In genomic region chr1:116167625-116168276, GRCh38 we compare ENCODE assay signal across 8 cellular contexts. TPM values are rescaled to one million over a fixed set of nuclear protein-coding genes. Genes with fewer than 3 reads are reported as not detected.
DNase-seq lines count a peak whose midpoint lies in the region; ATAC-seq and TF ChIP-seq lines count a peak whose summit lies in the region.

No MANE protein-coding gene starts in this region.

- H3K36me3 ChIP-seq in ES-I3 (ENCODE audit: insufficient read depth, low read length) (no peaks in the 10 kb centered on the region), OCI-LY3 (replicated peaks; ENCODE audit: low read depth, low read length) (no peaks in the 10 kb centered on the region), esophagus muscularis mucosa (no peaks in the 10 kb centered on the region), neuronal stem cell (replicated peaks in 1 of 2; ENCODE audit: control insufficient read depth in 2 of 2, insufficient read depth in 2 of 2, low read length in 2 of 2) (no peaks in the 10 kb centered on the region)

- no peaks in the 10 kb centered on the region for H3K79me2 ChIP-seq in OCI-LY3 (ENCODE audit: low read length)

- H3K4me2 ChIP-seq in OCI-LY3 (ENCODE audit: low read length) (peak overlapping the region; percentile 95), neuronal stem cell (ENCODE audit: insufficient read depth, low read length, poor library complexity, severe bottlenecking) (peak overlapping the region; percentile 93)

- no peak for TF ChIP-seq POLR2A in esophagus muscularis mucosa (IDR thresholded peaks at IDR 0.05; ENCODE audit: low read depth)

- ATAC-seq in GM18520 (IDR thresholded peaks at IDR 0.05; ENCODE audit: unreplicated experiment) = no peak
- ATAC-seq in GM18907 (IDR thresholded peaks at IDR 0.05; ENCODE audit: unreplicated experiment) = no peak

- DNase-seq in esophagus muscularis mucosa (ENCODE audit: extremely low spot score) (peak; percentile 85), neuronal stem cell (ENCODE audit: low spot score) (no peak), HPDE6-E6E7 (ENCODE audit: extremely low spot score) (no peak), NCI-H510A (lab: John Stamatoyannopoulos, UW) (no peak)

- no peaks in the 10 kb centered on the region for H4K20me1 ChIP-seq in OCI-LY3 (ENCODE audit: insufficient read depth, low read length)

- peak overlapping the region; percentile 99 for H3K18ac ChIP-seq in neuronal stem cell (ENCODE audit: low read length)

- no peak overlapping the region for H4K8ac ChIP-seq in neuronal stem cell (ENCODE audit: low read depth, low read length)

- H3K9ac ChIP-seq in ES-I3 (ENCODE audit: low read depth, low read length) (peak overlapping the region; percentile 81), OCI-LY3 (ENCODE audit: low read length) (peak overlapping the region; percentile 92), neuronal stem cell (ENCODE audit: low read depth, low read length, poor library complexity) (peak overlapping the region; percentile 75)

- H2AFZ ChIP-seq in OCI-LY3 (ENCODE audit: low read depth, low read length) (peak overlapping the region; percentile 98), neuronal stem cell (ENCODE audit: low read length) (peak overlapping the region; percentile 74)

- H3K27ac ChIP-seq in OCI-LY3 (ENCODE audit: low read length) = no peak overlapping the region
- peak overlapping the region; percentile 68 to 73 (median 72) for H3K27ac ChIP-seq in esophagus muscularis mucosa (replicated peaks in 1 of 4)
- H3K27ac ChIP-seq in neuronal stem cell (replicated peaks; ENCODE audit: low read length) = no peak overlapping the region

- peak overlapping the region; percentile 85 for H3K14ac ChIP-seq in neuronal stem cell (ENCODE audit: low read length)

- TF ChIP-seq EP300 in esophagus muscularis mucosa (IDR thresholded peaks at IDR 0.05) = no peak

- TF ChIP-seq CTCF in OCI-LY3 (IDR thresholded peaks at IDR 0.05; ENCODE audit: low read depth, low read length) (no peak), esophagus muscularis mucosa (IDR thresholded peaks at IDR 0.05) (no peak)

- H3K4me3 ChIP-seq in OCI-LY3 (ENCODE audit: low read length) (peak overlapping the region; percentile 96), esophagus muscularis mucosa (peak overlapping the region; percentile 62 to 79 (median 68)), neuronal stem cell (ENCODE audit: low read length in 2 of 2) (peak overlapping the region in 1 of 2 donors; percentile 70)

- no peak overlapping the region for H2BK5ac ChIP-seq in neuronal stem cell (ENCODE audit: low read length)

- intact Hi-C loops in esophagus muscularis mucosa (cut with DNase I) = loop anchor here (10.0 kb wide), 1 partner anchor 207 kb away; the partner anchor contains the start of gene ATP1A1

- WGBS in esophagus muscularis mucosa = 26% methylated on average over 30 of the region's 35 CpGs
- WGBS in neuronal stem cell (ENCODE audit: extremely low coverage in 2 of 2, insufficient read length in 2 of 2, insufficient replicate concordance in 1 of 2), 2 donors = no CpG with 5 or more reads among the region's 35 CpGs

- peak overlapping the region; percentile 59 for H2AK5ac ChIP-seq in neuronal stem cell (ENCODE audit: low read depth, low read length)

- H2BK12ac ChIP-seq in neuronal stem cell (ENCODE audit: low read length) = no peak overlapping the region

- peak overlapping the region; percentile 62 for H3K23ac ChIP-seq in neuronal stem cell (ENCODE audit: low read depth, low read length, poor library complexity)

- no peak overlapping the region for H3K4ac ChIP-seq in neuronal stem cell (ENCODE audit: low read length)

- no peaks in the 10 kb centered on the region for H3K79me1 ChIP-seq in neuronal stem cell (ENCODE audit: low read depth, low read length)

- H3K4me1 ChIP-seq in ES-I3 (ENCODE audit: insufficient read depth, low read length) (0 out of 2 replicates have a peak, but pooled peaks cover 6% of the 10 kb centered on the region), OCI-LY3 (ENCODE audit: low read length) (peaks cover 7% of the 10 kb centered on the region), esophagus muscularis mucosa (peaks cover 34 to 47% (median 44%) of the 10 kb centered on the region in 4 donors), neuronal stem cell (ENCODE audit: control insufficient read depth in 2 of 2, insufficient read depth in 1 of 2, low read depth in 1 of 2, low read length in 2 of 2) (peaks cover 0 to 6% of the 10 kb centered on the region in 2 donors)

- H4K91ac ChIP-seq in neuronal stem cell (ENCODE audit: low read depth, low read length, poor library complexity) = peak overlapping the region; percentile 75

- peak overlapping the region; percentile 76 for H2BK120ac ChIP-seq in neuronal stem cell (ENCODE audit: low read depth, low read length)

- H3K9me3 ChIP-seq in ES-I3 (ENCODE audit: control insufficient read depth, insufficient read depth, low read length) (no peaks in the 10 kb centered on the region), OCI-LY3 (ENCODE audit: insufficient read depth, low read length) (no peaks in the 10 kb centered on the region), esophagus muscularis mucosa (no peaks in the 10 kb centered on the region), neuronal stem cell (replicated peaks in 1 of 2; ENCODE audit: control insufficient read depth in 2 of 2, insufficient read depth in 1 of 2, low read depth in 1 of 2, low read length in 2 of 2) (no peaks in the 10 kb centered on the region)

- H3K27me3 ChIP-seq in OCI-LY3 (ENCODE audit: low read depth, low read length) (no peaks in the 10 kb centered on the region), esophagus muscularis mucosa (no peaks in the 10 kb centered on the region), neuronal stem cell (ENCODE audit: control insufficient read depth in 3 of 3, insufficient read depth in 3 of 3, low read depth in 1 of 3, low read length in 3 of 3) (peaks cover 0 to 33% (median 0%) of the 10 kb centered on the region in 3 experiments)

- peak overlapping the region; percentile 64 for H2BK15ac ChIP-seq in neuronal stem cell (ENCODE audit: low read length)

RNA-seq across cellular contexts. Expression of gene MAB21L3, which starts 56.6 kb away (rescaled TPM):
- total RNA-seq in esophagus muscularis mucosa = under 1 TPM in 3 of 4 donors, not detected in 1; under 0.01 to 0.17 (median 0.11) TPM
- polyA plus RNA-seq in neuronal stem cell (2013, experiment 1 of 2) = not detected
- not detected for polyA plus RNA-seq in neuronal stem cell (2013, experiment 2 of 2)

Comparison
In these comparisons a context has a peak if more than half of its experiments do, and no peak if none do; other contexts are left out.
1. H3K27ac ChIP-seq: peak in esophagus muscularis mucosa (4 of 4); none in OCI-LY3 (single experiment) and neuronal stem cell (single experiment).
2. Peak in every context shown above with its lines, with median percentiles within 50 percentile points of each other: H3K9ac ChIP-seq.